Comparison of ENCODE assay signal across 18 cellular contexts in the genomic region with DNA sequence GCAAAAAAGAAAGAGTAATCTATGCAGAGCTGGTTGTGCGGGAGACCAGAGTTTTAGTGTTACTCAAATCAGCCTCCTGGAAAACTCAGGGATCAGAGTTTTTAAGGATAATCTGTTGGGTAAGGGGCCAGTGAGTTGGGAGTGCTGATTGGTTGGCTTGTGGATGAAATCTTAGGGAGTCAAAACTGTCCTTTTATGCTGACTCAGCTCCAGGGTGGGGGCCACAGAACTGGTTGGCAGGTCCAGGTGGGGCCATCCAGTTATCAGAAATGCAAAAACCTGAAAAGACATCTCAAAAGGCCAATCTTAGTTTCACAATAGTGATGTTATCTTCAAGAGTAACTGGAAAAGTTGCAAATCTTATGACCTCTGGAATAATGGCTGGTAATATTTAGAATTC. TPM values are rescaled to one million over a fixed set of nuclear protein-coding genes. Genes with fewer than 3 reads are reported as not detected.
DNase-seq lines count a peak whose midpoint lies in the region; ATAC-seq, FAIRE-seq and TF ChIP-seq lines count a peak whose summit lies in the region.
"Had no signal": no experiment of that assay in that cellular context is flagged by ENCODE, and none has a peak within 500 bp of the region (broad histone marks: within the 10 kb centered on the region; RNA-seq: fewer than 3 reads in every experiment).

No MANE protein-coding gene starts in this region.

- no peak overlapping the region for H3K27ac Mint-ChIP-seq in CD4-positive, alpha-beta T cell
- no peak overlapping the region for H3K27ac Mint-ChIP-seq in effector memory CD8-positive, alpha-beta T cell
- H3K27ac Mint-ChIP-seq: CD14-positive monocyte; CD8-positive, alpha-beta T cell; H9 had no signal

- H3K9me3 Mint-ChIP-seq in CD4-positive, alpha-beta T cell: peaks cover 2% of the 10 kb centered on the region
- peaks cover 0 to 2% of the 10 kb centered on the region in 2 donors for H3K9me3 Mint-ChIP-seq in effector memory CD8-positive, alpha-beta T cell

- no peak for FAIRE-seq in A549 (lab: Jason Lieb, UNC)
- no peak for FAIRE-seq in H1 (lab: Jason Lieb, UNC)
- FAIRE-seq: A204.1, GM12878 had no signal

- H4K91ac ChIP-seq in H1 (replicated peaks; ENCODE audit: insufficient read length, low read length): no peak overlapping the region
- no peak overlapping the region for H4K91ac ChIP-seq in trophoblast cell (ENCODE audit: low read depth, low read length)

- H3K23ac ChIP-seq in H1 (ENCODE audit: insufficient read length): no peak overlapping the region
- H3K23ac ChIP-seq in trophoblast cell (ENCODE audit: low read length): no peak overlapping the region

- H2BK120ac ChIP-seq in H1 (replicated peaks; ENCODE audit: low read depth, low read length): no peak overlapping the region
- no peak overlapping the region for H2BK120ac ChIP-seq in trophoblast cell (ENCODE audit: insufficient read depth, low read length, poor library complexity)

- no peak overlapping the region for H4K8ac ChIP-seq in H1 (ENCODE audit: extremely low read depth, insufficient read depth, low read length)
- H4K8ac ChIP-seq in trophoblast cell (ENCODE audit: low read depth, low read length): no peak overlapping the region

- TF ChIP-seq RAD21 in A549 (conservative IDR thresholded peaks at IDR 0.05 in 1 of 2, IDR thresholded peaks at IDR 0.05 in 1 of 2) (no peak), H1 (IDR thresholded peaks at IDR 0.05 in 1 of 2, conservative IDR thresholded peaks at IDR 0.05 in 1 of 2; ENCODE audit: low read depth in 2 of 2, low read length in 2 of 2) (no peak)

- H3K14ac ChIP-seq in H1 (ENCODE audit: insufficient read length): no peak overlapping the region
- no peak overlapping the region for H3K14ac ChIP-seq in trophoblast cell (ENCODE audit: low read length)

- no peak overlapping the region for H4K5ac ChIP-seq in H1 (ENCODE audit: insufficient read length, low read depth, low read length)

- intact Hi-C loops in CD4-positive, alpha-beta T cell (cut with DNase I, micrococcal nuclease): loop anchor here in 1 of 2 experiments (5.0 to 10.0 kb wide), 3 partner anchors 624 to 857 kb away; a partner anchor contains a TSS

- H3K4me3 Mint-ChIP-seq in CD4-positive, alpha-beta T cell: peak overlapping the region; percentile 8
- no peak overlapping the region for H3K4me3 Mint-ChIP-seq in effector memory CD8-positive, alpha-beta T cell
- H3K4me3 Mint-ChIP-seq: CD14-positive monocyte; CD8-positive, alpha-beta T cell; H9 had no signal

- no peaks in the 10 kb centered on the region for H3K27me3 ChIP-seq in CD4-positive, alpha-beta T cell (ENCODE audit: control insufficient read depth, insufficient read depth, low read length)
- H3K27me3 ChIP-seq in H1 (replicated peaks in 1 of 4; ENCODE audit: control insufficient read depth in 3 of 4, extremely low read depth in 1 of 4, insufficient read depth in 3 of 4, low read length in 3 of 4) (no peaks in the 10 kb centered on the region), trophoblast cell (ENCODE audit: insufficient read depth, low read length) (no peaks in the 10 kb centered on the region)
- H3K27me3 ChIP-seq: BLaER1 had no signal

- H3K4me2 ChIP-seq in A549 (no peak overlapping the region), H1 (ENCODE audit: insufficient read depth in 1 of 2, low read depth in 2 of 2, low read length in 2 of 2) (no peak overlapping the region), trophoblast cell (ENCODE audit: low read length) (no peak overlapping the region)
- H3K4me2 ChIP-seq: BLaER1 had no signal

- H3K4me1 ChIP-seq in A549: no peaks in the 10 kb centered on the region
- no peaks in the 10 kb centered on the region for H3K4me1 ChIP-seq in H1 (replicated peaks in 1 of 4; ENCODE audit: control insufficient read depth in 3 of 4, insufficient read depth in 4 of 4, low read length in 3 of 4)
- H3K4me1 ChIP-seq in trophoblast cell (ENCODE audit: control insufficient read depth in 1 of 2, insufficient read depth in 2 of 2, low read length in 2 of 2): no peaks in the 10 kb centered on the region

- H3K4me1 Mint-ChIP-seq in CD4-positive, alpha-beta T cell (ENCODE audit: low read depth): peaks cover 29% of the 10 kb centered on the region
- peaks cover 10 to 20% of the 10 kb centered on the region in 2 donors for H3K4me1 Mint-ChIP-seq in effector memory CD8-positive, alpha-beta T cell (ENCODE audit: low read depth in 2 of 2)

- no peaks in the 10 kb centered on the region for H4K20me1 ChIP-seq in H1 (replicated peaks in 1 of 2; ENCODE audit: control insufficient read depth in 1 of 2, insufficient read depth in 2 of 2, low read length in 2 of 2)
- H4K20me1 ChIP-seq: BLaER1 had no signal

- peaks cover 43% of the 10 kb centered on the region for H3K36me3 Mint-ChIP-seq in CD4-positive, alpha-beta T cell (ENCODE audit: low read depth)
- H3K36me3 Mint-ChIP-seq in effector memory CD8-positive, alpha-beta T cell (ENCODE audit: insufficient read depth): peaks cover 20% of the 10 kb centered on the region

- H3K36me3 ChIP-seq in H1 (ENCODE audit: control insufficient read depth in 2 of 4, insufficient read depth in 4 of 4, low read length in 3 of 4): peaks cover 0 to 40% (median 11%) of the 10 kb centered on the region in 4 experiments; a peak in 4 of 8 replicates
- peaks cover 0 to 3% of the 10 kb centered on the region in 2 experiments for H3K36me3 ChIP-seq in trophoblast cell (ENCODE audit: control insufficient read depth in 1 of 2, insufficient read depth in 2 of 2, low read length in 2 of 2)

- no peak overlapping the region for H3K27ac ChIP-seq in A549
- H3K27ac ChIP-seq in CD4-positive, alpha-beta T cell (ENCODE audit: low read depth, low read length): no peak overlapping the region
- no peak overlapping the region for H3K27ac ChIP-seq in H1 (ENCODE audit: low read depth, low read length)
- H3K27ac ChIP-seq in trophoblast cell (ENCODE audit: low read depth, low read length): no peak overlapping the region
- H3K27ac ChIP-seq: BLaER1 had no signal

- 100% methylated on average over 1 of the region's 1 CpG for WGBS in A549 (ENCODE audit: missing lambda C conversion rate)
- 100% methylated on average over 1 of the region's 1 CpG; no CpG with 5 or more reads in 1 of the 2 experiments for WGBS in H1 (ENCODE audit: extremely low coverage in 1 of 2, insufficient coverage in 1 of 2, insufficient read length in 1 of 2, insufficient replicate concordance in 2 of 2, low coverage in 1 of 2, low lambda C conversion rate in 2 of 2, missing lambda C conversion rate in 1 of 2), 2 experiments
- WGBS in trophoblast cell (ENCODE audit: extremely low coverage, insufficient coverage, insufficient read length): no CpG with 5 or more reads among the region's 1 CpG

- H3K18ac ChIP-seq in H1 (ENCODE audit: extremely low read depth, low read length): no peak overlapping the region
- no peak overlapping the region for H3K18ac ChIP-seq in trophoblast cell (ENCODE audit: low read length)

- H3K9me3 ChIP-seq in A549: peaks cover 15% of the 10 kb centered on the region
- peaks cover 9% of the 10 kb centered on the region for H3K9me3 ChIP-seq in CD4-positive, alpha-beta T cell (ENCODE audit: control insufficient read depth, low read length)
- H3K9me3 ChIP-seq in H1 (ENCODE audit: insufficient read depth in 2 of 2, low read depth in 1 of 2, low read length in 1 of 2): peaks cover 13 to 21% of the 10 kb centered on the region in 2 experiments
- H3K9me3 ChIP-seq in trophoblast cell (ENCODE audit: insufficient read depth, low read depth, low read length): peaks cover 6% of the 10 kb centered on the region

- no peak overlapping the region for H2BK12ac ChIP-seq in H1 (ENCODE audit: low read depth, low read length)
- H2BK12ac ChIP-seq in trophoblast cell (ENCODE audit: low read length): no peak overlapping the region

- DNase-seq in A549 (ENCODE audit: low read depth in 1 of 2, low spot score in 1 of 2) (no peak), H1 (ENCODE audit: low read depth in 1 of 2, low spot score in 2 of 2) (no peak), trophoblast cell (peak; percentile 7 to 76), DMS79 treated with DMSO at 0.1 percent for 48 hours (lab: John Stamatoyannopoulos, UW) (no peak)
- DNase-seq in CD4-positive, alpha-beta T cell: no peak
- no peak for DNase-seq in effector memory CD8-positive, alpha-beta T cell
- DNase-seq: Calu3; CD8-positive, alpha-beta T cell; DND-41; EL; GOT3; H9; KBM-7 had no signal

- ATAC-seq in A549 (no peak), HG03039 (IDR thresholded peaks at IDR 0.05; ENCODE audit: unreplicated experiment) (no peak)
- no peak for ATAC-seq in CD4-positive, alpha-beta T cell (ENCODE audit: poor library complexity)
- ATAC-seq in effector memory CD8-positive, alpha-beta T cell (replicated peaks): no peak
- ATAC-seq: CD8-positive, alpha-beta T cell; GM12878 had no signal

- H4K12ac ChIP-seq in trophoblast cell (ENCODE audit: low read depth, low read length): no peak overlapping the region

- H2BK15ac ChIP-seq in H1 (ENCODE audit: low read length): no peak overlapping the region

- H3K9ac ChIP-seq in H1 (replicated peaks in 1 of 4; ENCODE audit: extremely low read depth in 1 of 4, low read depth in 3 of 4, low read length in 3 of 4) (no peak overlapping the region), trophoblast cell (ENCODE audit: low read length) (no peak overlapping the region)
- H3K9ac ChIP-seq: BLaER1 had no signal

- no peak overlapping the region for H2BK5ac ChIP-seq in H1 (ENCODE audit: low read depth, low read length)
- no peak overlapping the region for H2BK5ac ChIP-seq in trophoblast cell (ENCODE audit: low read depth, low read length, poor library complexity)

- peaks cover 7% of the 10 kb centered on the region; the same call in 1 of the 2 replicates for H3K23me2 ChIP-seq in H1 (ENCODE audit: low read depth, low read length)

- H3K27me3 Mint-ChIP-seq in CD4-positive, alpha-beta T cell: no peaks in the 10 kb centered on the region
- no peaks in the 10 kb centered on the region for H3K27me3 Mint-ChIP-seq in effector memory CD8-positive, alpha-beta T cell

- no peak overlapping the region for H2BK20ac ChIP-seq in H1 (ENCODE audit: low read length)

- TF ChIP-seq CTCF in A549 (IDR thresholded peaks at IDR 0.05) (no peak), H1 (IDR thresholded peaks at IDR 0.05; ENCODE audit: control extremely low read depth in 1 of 3, insufficient read depth in 1 of 3, low read depth in 1 of 3, low read length in 3 of 3) (no peak)
- TF ChIP-seq CTCF in CD4-positive, alpha-beta T cell (IDR thresholded peaks at IDR 0.05): no peak

- no peak overlapping the region for H2AK5ac ChIP-seq in H1 (ENCODE audit: low read depth, low read length)
- H2AK5ac ChIP-seq in trophoblast cell (ENCODE audit: low read length): no peak overlapping the region

- POLR2A ChIA-PET in A549 (lab: Yijun Ruan, JAX) (no interaction called here), H1 (lab: Charles Lee; ENCODE audit: partially characterized antibody) (no interaction called here)
- POLR2A ChIA-PET in CD4-positive, alpha-beta T cell (lab: Charles Lee): no interaction called here

- H3K79me1 ChIP-seq in H1 (ENCODE audit: low read depth, low read length) (0 out of 2 replicates have a peak, but pooled peaks cover 2% of the 10 kb centered on the region), trophoblast cell (ENCODE audit: low read length) (peaks cover 14% of the 10 kb centered on the region)

- TF ChIP-seq EP300 in A549 (IDR thresholded peaks at IDR 0.05): no peak
- no peak for TF ChIP-seq EP300 in H1 (IDR thresholded peaks at IDR 0.05; ENCODE audit: borderline replicate concordance in 1 of 2, low read depth in 2 of 2, low read length in 2 of 2)

- H3K4me3 ChIP-seq in A549: no peak overlapping the region
- no peak overlapping the region for H3K4me3 ChIP-seq in H1 (ENCODE audit: extremely low read depth in 1 of 4, insufficient read depth in 2 of 4, low read depth in 3 of 4, low read length in 4 of 4)
- no peak overlapping the region for H3K4me3 ChIP-seq in trophoblast cell (ENCODE audit: low read depth, low read length)
- H3K4me3 ChIP-seq: BLaER1, GM12878 had no signal

- H3K56ac ChIP-seq in H1 (replicated peaks; ENCODE audit: insufficient read length, low read depth, low read length): no peak overlapping the region

- H3K79me2 ChIP-seq in H1 (ENCODE audit: control insufficient read depth in 1 of 2, insufficient read depth in 2 of 2, low read length in 2 of 2) (peaks cover 5 to 63% of the 10 kb centered on the region in 2 experiments; a peak in 3 of 4 replicates), trophoblast cell (ENCODE audit: control insufficient read depth, insufficient read depth, low read length, poor library complexity) (peaks cover 7% of the 10 kb centered on the region)

- no peak overlapping the region for H2AFZ ChIP-seq in H1 (ENCODE audit: low read length)
- no peak overlapping the region for H2AFZ ChIP-seq in trophoblast cell (ENCODE audit: insufficient read depth, low read length, poor library complexity)

- TF ChIP-seq POLR2A in A549 (IDR thresholded peaks at IDR 0.05; ENCODE audit: low read length): no peak
- TF ChIP-seq POLR2A in H1 (IDR thresholded peaks at IDR 0.05; ENCODE audit: control extremely low read depth in 1 of 2, low read depth in 2 of 2, low read length in 2 of 2): no peak

- no peak overlapping the region for H3K4ac ChIP-seq in H1 (replicated peaks; ENCODE audit: insufficient read length, low read depth, low read length)
- H3K4ac ChIP-seq in trophoblast cell (ENCODE audit: low read depth, low read length): no peak overlapping the region

- CTCF ChIA-PET in A549 (lab: Yijun Ruan, JAX): no interaction called here
- CTCF ChIA-PET in CD4-positive, alpha-beta T cell (lab: Charles Lee): no interaction called here
- CTCF ChIA-PET in H1 (lab: Charles Lee; ENCODE audit: partially characterized antibody): no interaction called here

RNA-seq across cellular contexts. Expression of a gene that starts 3.3 kb away (rescaled TPM):
- polyA plus RNA-seq in A549 (2011; rRNA removed): 19.1 and 22.4 TPM in 2 replicates
- polyA plus RNA-seq in A549 (2012; cell fraction: cytosol; rRNA removed): 3.1 and 3.4 TPM in 2 replicates
- polyA plus RNA-seq in A549 (2012; cell fraction: nucleus; rRNA removed): 2.9 and 4.9 TPM in 2 replicates
- polyA plus RNA-seq in A549 (2017; fragmentation: RNase III; extraction: RNeasy Plus Mini Kit Qiagen cat#74134 plus additional on column Dnase treatment): 9.2 to 10.7 TPM (median 9.4 TPM) in 3 replicates
- 3.2 and 4.8 TPM in 2 replicates for polyA minus RNA-seq in A549 (2011; rRNA and poly(A)+ RNA removed)
- 1 to 10 TPM; 1.5 to 1.8 TPM for total RNA-seq in CD4-positive, alpha-beta T cell
- 49.6 and 54.7 TPM in 2 replicates for total RNA-seq in H1 (2021; fragmentation: NEBNext Ultra II Directional; extraction: Animal tissue kit (Norgen Biotek cat#: 25700))
- polyA plus RNA-seq in H1 (2011; rRNA removed): 13.7 and 27.1 TPM in 2 replicates
- 26.1 TPM for polyA plus RNA-seq in H1 (2011; cell fraction: cytosol; rRNA removed)
- 20.0 TPM for polyA plus RNA-seq in H1 (2011; cell fraction: nucleus; rRNA removed)
- 20.1 to 40.9 TPM (median 27.1 TPM) in 4 replicates for polyA plus RNA-seq in H1 (2012, experiment 1 of 2)
- 4.4 TPM for polyA plus RNA-seq in H1 (2012, experiment 2 of 2)
- polyA plus RNA-seq in H1 (2013, experiment 1 of 2): 69.3 TPM
- 70.9 TPM for polyA plus RNA-seq in H1 (2013, experiment 2 of 2)
- polyA minus RNA-seq in H1 (2011; rRNA and poly(A)+ RNA removed): 30.6 and 50.7 TPM in 2 replicates
- 19.4 TPM for polyA minus RNA-seq in H1 (2011; cell fraction: cytosol; rRNA and poly(A)+ RNA removed)
- 49.5 TPM for polyA minus RNA-seq in H1 (2011; cell fraction: nucleus; rRNA and poly(A)+ RNA removed)
- 19.2 and 21.7 TPM in 2 replicates for polyA plus RNA-seq in trophoblast cell (2013)

RNA-seq across cellular contexts. Expression of a gene that starts 4.5 kb away (rescaled TPM):
- polyA plus RNA-seq in A549 (2011; rRNA removed) (9.6 and 11.1 TPM in 2 replicates), A549 (2017; fragmentation: RNase III; extraction: RNeasy Plus Mini Kit Qiagen cat#74134 plus additional on column Dnase treatment) (3.9 to 4.8 TPM (median 4.3 TPM) in 3 replicates), H1 (2011; rRNA removed) (3.5 and 5.5 TPM in 2 replicates)
- 1.5 and 2.3 TPM in 2 replicates for polyA plus RNA-seq in A549 (2012; cell fraction: cytosol; rRNA removed)
- polyA plus RNA-seq in A549 (2012; cell fraction: nucleus; rRNA removed): 1.7 and 2.9 TPM in 2 replicates
- 16.8 and 20.0 TPM in 2 replicates for polyA minus RNA-seq in A549 (2011; rRNA and poly(A)+ RNA removed)
- total RNA-seq in CD4-positive, alpha-beta T cell: 10 to 100 TPM; 21.6 to 21.7 TPM
- total RNA-seq in H1 (2021; fragmentation: NEBNext Ultra II Directional; extraction: Animal tissue kit (Norgen Biotek cat#: 25700)): 18.9 and 22.1 TPM in 2 replicates
- 4.6 TPM for polyA plus RNA-seq in H1 (2011; cell fraction: cytosol; rRNA removed)
- polyA plus RNA-seq in H1 (2011; cell fraction: nucleus; rRNA removed): 4.0 TPM
- 5.1 to 7.3 TPM (median 6.3 TPM) in 4 replicates for polyA plus RNA-seq in H1 (2012, experiment 1 of 2)
- 0.67 TPM for polyA plus RNA-seq in H1 (2012, experiment 2 of 2)
- polyA plus RNA-seq in H1 (2013, experiment 1 of 2): 15.3 TPM
- 17.0 TPM for polyA plus RNA-seq in H1 (2013, experiment 2 of 2)
- polyA minus RNA-seq in H1 (2011; rRNA and poly(A)+ RNA removed): 20.9 and 25.4 TPM in 2 replicates
- polyA minus RNA-seq in H1 (2011; cell fraction: cytosol; rRNA and poly(A)+ RNA removed): 8.3 TPM
- polyA minus RNA-seq in H1 (2011; cell fraction: nucleus; rRNA and poly(A)+ RNA removed): 16.5 TPM
- polyA plus RNA-seq in trophoblast cell (2013): 32.7 and 34.0 TPM in 2 replicates

Comparison
In these comparisons a context has a peak if more than half of its experiments do, and no peak if none do; other contexts are left out.
1. DNase-seq: peak in trophoblast cell (2 of 2); none in A549 (0 of 2), CD4-positive, alpha-beta T cell (0 of 10), H1 (0 of 2), DMS79 treated with DMSO at 0.1 percent for 48 hours (single experiment) and effector memory CD8-positive, alpha-beta T cell (0 of 3).
2. RNA of a gene that starts 3.3 kb away (total RNA-seq): 49.6 to 54.7 TPM in H1; 1.5 to 1.8 TPM in CD4-positive, alpha-beta T cell; every median in the first group is over 10 times any median in the second.